In the genomic region with DNA sequence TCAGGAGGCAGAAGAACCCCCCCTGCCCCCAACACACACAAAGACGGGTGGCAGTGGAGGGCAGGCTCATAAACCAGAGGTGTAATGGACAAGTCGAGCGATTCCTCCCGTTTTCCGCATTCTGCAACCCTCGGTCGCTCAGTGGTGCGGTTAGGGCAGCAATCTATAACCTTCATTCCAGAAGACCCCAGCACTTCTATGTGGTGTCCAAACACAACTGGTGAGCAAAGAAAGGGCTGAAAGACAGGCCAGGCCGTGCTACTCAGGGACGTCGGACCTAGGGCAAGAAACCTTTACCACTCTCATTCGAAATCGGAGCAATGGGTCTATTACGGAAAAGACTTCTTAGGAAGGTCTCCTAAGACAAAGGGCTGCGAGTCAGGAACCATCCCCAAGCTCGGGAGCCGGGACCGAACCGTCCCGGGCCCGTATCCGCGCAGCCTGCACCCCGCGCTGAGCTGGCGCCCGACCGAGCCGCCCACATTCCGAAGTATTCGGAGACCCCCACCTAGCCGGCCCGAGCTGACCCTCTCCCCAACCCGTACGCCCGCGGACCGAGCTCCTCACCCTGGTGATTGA, we compare ENCODE assay signal across 8 cellular contexts. TPM values are rescaled to one million over a fixed set of nuclear protein-coding genes. Genes with fewer than 3 reads are reported as not detected.
DNase-seq lines count a peak whose midpoint lies in the region; ATAC-seq and TF ChIP-seq lines count a peak whose summit lies in the region.

No MANE protein-coding gene starts in this region.

- H3K9me3 Mint-ChIP-seq in activated CD4-positive, alpha-beta T cell treated with anti-CD3 and anti-CD28 coated beads, Interleukin-2, amount 10 ng/mL, durations not matched to agents 24 days and 14 days, result peaks cover 6% of the 10 kb centered on the region

- H3K4me1 ChIP-seq in Panc1 (ENCODE audit: control insufficient read depth, insufficient read depth, low read length) (peaks cover 28% of the 10 kb centered on the region), iPS-18a (ENCODE audit: control insufficient read depth, low read depth, low read length) (peaks cover 13% of the 10 kb centered on the region)

- H3K9me3 ChIP-seq in Panc1 (ENCODE audit: control insufficient read depth, insufficient read depth, low read depth, low read length), result no peaks in the 10 kb centered on the region
- H3K9me3 ChIP-seq in iPS-18a (ENCODE audit: control insufficient read depth, low read depth, low read length), result no peaks in the 10 kb centered on the region

- POLR2A ChIA-PET in Panc1 (lab: Charles Lee), result interaction anchor here (0.7 kb wide), 1 partner anchor 357 kb away, joined by 5 read pairs; no protein-coding TSS in a partner anchor

- peak; percentile 78 for DNase-seq in activated CD4-positive, alpha-beta T cell treated with anti-CD3 and anti-CD28 coated beads, Interleukin-2, amount 10 ng/mL, durations not matched to agents 24 days and 14 days
- DNase-seq in activated CD4-positive, alpha-beta T cell treated with anti-CD3 and anti-CD28 coated beads, Interleukin-2, amount 50 U/mL, for 4 hours, result no peak
- DNase-seq in Panc1 (ENCODE audit: low read depth, low spot score) (no peak), astrocyte of the hippocampus (ENCODE audit: low read depth, low spot score) (peak; percentile 52), NCI-H1694 treated with DMSO at 0.1 percent for 48 hours (lab: John Stamatoyannopoulos, UW) (no peak)

- in situ Hi-C loops in Panc1 (cut with HindIII; ENCODE audit: low pct_unique_long_range_greater_than_20kb, low sequenced_read_pairs), result no loop called here

- H3K4me3 ChIP-seq in Panc1 (ENCODE audit: low read depth in 2 of 2, low read length in 2 of 2) (peak overlapping the region; percentile 83 to 99), iPS-18a (ENCODE audit: low read length) (peak overlapping the region; percentile 97), skin epidermis (peak overlapping the region; percentile 73 to 95 (median 89))

- peak overlapping the region; percentile 91 for H3K27ac Mint-ChIP-seq in activated CD4-positive, alpha-beta T cell treated with anti-CD3 and anti-CD28 coated beads, Interleukin-2, amount 10 ng/mL, durations not matched to agents 24 days and 14 days

- TF ChIP-seq CTCF in Panc1 (IDR thresholded peaks at IDR 0.05), result no peak

- intact Hi-C loops in activated CD4-positive, alpha-beta T cell treated with anti-CD3 and anti-CD28 coated beads, Interleukin-2, amount 10 ng/mL, durations not matched to agents 24 days and 14 days (cut with micrococcal nuclease), result loop anchor here (1.0 to 10.0 kb wide), 8 partner anchors 7 to 887 kb away; a partner anchor contains a TSS
- intact Hi-C loops in Panc1 (cut with micrococcal nuclease; ENCODE audit: unreplicated experiment), result no loop called here

- no TSS peak for BruUV-seq in Panc1 (replicated peaks; lab: Mats Ljungman, UMichigan)

- H3K36me3 Mint-ChIP-seq in activated CD4-positive, alpha-beta T cell treated with anti-CD3 and anti-CD28 coated beads, Interleukin-2, amount 10 ng/mL, durations not matched to agents 24 days and 14 days (ENCODE audit: low read depth), result peaks cover 11% of the 10 kb centered on the region

- H3K27me3 Mint-ChIP-seq in activated CD4-positive, alpha-beta T cell treated with anti-CD3 and anti-CD28 coated beads, Interleukin-2, amount 10 ng/mL, durations not matched to agents 24 days and 14 days, result peaks cover 2% of the 10 kb centered on the region

- H3K4me1 Mint-ChIP-seq in activated CD4-positive, alpha-beta T cell treated with anti-CD3 and anti-CD28 coated beads, Interleukin-2, amount 10 ng/mL, durations not matched to agents 24 days and 14 days, result peaks cover 34% of the 10 kb centered on the region

- peak overlapping the region; percentile 94 for H3K4me3 Mint-ChIP-seq in activated CD4-positive, alpha-beta T cell treated with anti-CD3 and anti-CD28 coated beads, Interleukin-2, amount 10 ng/mL, durations not matched to agents 24 days and 14 days

- H3K36me3 ChIP-seq in Panc1 (ENCODE audit: control insufficient read depth, insufficient read depth, low read length) (peaks cover 2% of the 10 kb centered on the region; the same call in 1 of the 2 replicates), iPS-18a (ENCODE audit: control insufficient read depth, low read depth, low read length) (no peaks in the 10 kb centered on the region)

- H3K27me3 ChIP-seq in Panc1 (ENCODE audit: control insufficient read depth, insufficient read depth, low read length), result no peaks in the 10 kb centered on the region
- H3K27me3 ChIP-seq in iPS-18a (ENCODE audit: control insufficient read depth, insufficient read depth, low read length), result peaks cover 5% of the 10 kb centered on the region

- ATAC-seq in HG02798 (IDR thresholded peaks at IDR 0.05; ENCODE audit: poor library complexity, unreplicated experiment), result peak; percentile 22
- peak; percentile 33 for ATAC-seq in Panc1

- peak overlapping the region; percentile 89 for H3K9ac ChIP-seq in iPS-18a (ENCODE audit: low read length)

- CTCF ChIA-PET in Panc1 (lab: Charles Lee), result no interaction called here

- peak overlapping the region; percentile 92 for H3K27ac ChIP-seq in Panc1 (ENCODE audit: low read length)
- peak overlapping the region; percentile 39 for H3K27ac ChIP-seq in iPS-18a (ENCODE audit: low read length)
- H3K27ac ChIP-seq in skin epidermis, result peak overlapping the region; percentile 79 to 99 (median 94)

RNA-seq across cellular contexts. Expression of a gene that starts 0.6 kb away (rescaled TPM):
- total RNA-seq in activated CD4-positive, alpha-beta T cell treated with anti-CD3 and anti-CD28 coated beads, Interleukin-2, amount 10 ng/mL, durations not matched to agents 24 days and 14 days, result 77.5 and 79.5 TPM in 2 replicates
- total RNA-seq in Panc1 (2021; ENCODE audit: unreplicated experiment), result 47.5 TPM
- polyA plus RNA-seq in Panc1 (2012; ENCODE audit: insufficient read length), result 24.4 TPM

Comparison
In these comparisons a context has a peak if more than half of its experiments do, and no peak if none do; other contexts are left out.
1. DNase-seq: peak in activated CD4-positive, alpha-beta T cell treated with anti-CD3 and anti-CD28 coated beads, Interleukin-2, amount 10 ng/mL, durations not matched to agents 24 days and 14 days (single experiment) and astrocyte of the hippocampus (single experiment); none in activated CD4-positive, alpha-beta T cell treated with anti-CD3 and anti-CD28 coated beads, Interleukin-2, amount 50 U/mL, for 4 hours (0 of 2), Panc1 (single experiment) and NCI-H1694 treated with DMSO at 0.1 percent for 48 hours (single experiment).
2. H3K27ac ChIP-seq: peak in every context shown above with its lines; median percentile 94 in skin epidermis; 92 in Panc1; 39 in iPS-18a.
3. Peak in every context shown above with its lines, with median percentiles within 50 percentile points of each other: H3K4me3 ChIP-seq.